In genomic region chr19:17103177-17103576, GRCh38 we compare ENCODE assay signal across 8 cellular contexts. TPM values are rescaled to one million over a fixed set of nuclear protein-coding genes. Genes with fewer than 3 reads are reported as not detected.
DNase-seq lines count a peak whose midpoint lies in the region; ATAC-seq and TF ChIP-seq lines count a peak whose summit lies in the region.

No MANE protein-coding gene starts in this region.

- H3K4me3 Mint-ChIP-seq in type B pancreatic cell = no peak overlapping the region

- peaks cover 5% of the 10 kb centered on the region for H3K4me1 Mint-ChIP-seq in type B pancreatic cell (ENCODE audit: unreplicated experiment)

- H3F3A ChIP-seq in PC-9 (ENCODE audit: insufficient read depth, low read depth) = peaks cover 26% of the 10 kb centered on the region

- H2AFZ ChIP-seq in PC-9 = no peak overlapping the region

- no TSS peak for BruUV-seq in PC-9 (replicated peaks; lab: Mats Ljungman, UMichigan)

- peaks cover 77% of the 10 kb centered on the region for H3K79me2 ChIP-seq in PC-9 (ENCODE audit: low read depth)

- peak in 7 of 9 donors; percentile 25 to 63 (median 39) for TF ChIP-seq CTCF in heart right ventricle (IDR thresholded peaks at IDR 0.05)
- TF ChIP-seq CTCF in PC-9 (conservative IDR thresholded peaks at IDR 0.05) = peak; percentile 77
- TF ChIP-seq CTCF in type B pancreatic cell (conservative IDR thresholded peaks at IDR 0.05) = peak; percentile 67

- no peak for ATAC-seq in heart right ventricle
- no peak for ATAC-seq in left cardiac atrium
- no peak for ATAC-seq in GM21390 (IDR thresholded peaks at IDR 0.05; ENCODE audit: unreplicated experiment)

- DNase-seq in heart right ventricle (no peak), left cardiac atrium (no peak), PC-9 (peak; percentile 11 to 34), foreskin melanocyte (peak; percentile 73), type B pancreatic cell (ENCODE audit: extremely low spot score, unreplicated experiment) (no peak)
- DNase-seq in stimulated activated CD4-positive, alpha-beta T cell treated with anti-CD3 and anti-CD28 coated beads, Interleukin-12 subunit alpha, Interleukin-12 subunit beta, amount 100 ng/mL, for 4 hours = no peak
- DNase-seq in stimulated activated CD4-positive, alpha-beta T cell treated with anti-CD3 and anti-CD28 coated beads, Interleukin-1b, Interleukin-23, amount 100 ng/mL, for 48 hours = no peak

- POLR2A ChIA-PET in PC-9 (lab: Charles Lee; ENCODE audit: unreplicated experiment) = no interaction called here

- WGBS in heart right ventricle, 2 donors = 66 to 84% methylated on average over 3 of the region's 3 CpGs

- H3K27ac Mint-ChIP-seq in type B pancreatic cell = no peak overlapping the region

- H3K36me3 Mint-ChIP-seq in type B pancreatic cell = peaks cover 23% of the 10 kb centered on the region

- peaks cover 0 to 58% (median 17%) of the 10 kb centered on the region in 9 donors for H3K36me3 ChIP-seq in heart right ventricle
- peaks cover 20% of the 10 kb centered on the region for H3K36me3 ChIP-seq in PC-9 (ENCODE audit: low read depth)

- intact Hi-C loops in heart right ventricle (cut with DNase I) (no loop called here), left cardiac atrium (cut with DNase I) (no loop called here), PC-9 (cut with micrococcal nuclease; ENCODE audit: unreplicated experiment) (no loop called here)

- H3K27me3 Mint-ChIP-seq in type B pancreatic cell = no peaks in the 10 kb centered on the region

- CTCF ChIA-PET in PC-9 (lab: Charles Lee) = interaction anchor here (0.7 kb wide), 1 partner anchor 51 kb away, joined by 6 read pairs; no protein-coding TSS in a partner anchor

- no peak overlapping the region for H3K27ac ChIP-seq in heart right ventricle
- H3K27ac ChIP-seq in PC-9 = no peak overlapping the region; the same call in 1 of the 2 replicates

- no peak overlapping the region for H3K4me2 ChIP-seq in PC-9

- no peaks in the 10 kb centered on the region for H3K27me3 ChIP-seq in heart right ventricle
- H3K27me3 ChIP-seq in PC-9 (ENCODE audit: insufficient read depth, low read depth) = no peaks in the 10 kb centered on the region

- H3K4me1 ChIP-seq in heart right ventricle (peaks cover 5 to 35% (median 12%) of the 10 kb centered on the region in 9 donors), PC-9 (replicated peaks; ENCODE audit: insufficient read depth) (peaks cover 15% of the 10 kb centered on the region)

- peaks cover 0 to 5% (median 0%) of the 10 kb centered on the region in 11 donors for H3K9me3 ChIP-seq in heart right ventricle
- H3K9me3 ChIP-seq in PC-9 (ENCODE audit: insufficient read depth, low read depth) = peaks cover 9% of the 10 kb centered on the region; the same call in 1 of the 2 replicates

- no peak overlapping the region for H3K4me3 ChIP-seq in heart right ventricle
- H3K4me3 ChIP-seq in PC-9 = no peak overlapping the region

- H3K9me2 ChIP-seq in PC-9 (ENCODE audit: insufficient read depth) = no peaks in the 10 kb centered on the region

- no peaks in the 10 kb centered on the region for H3K9me3 Mint-ChIP-seq in type B pancreatic cell

- H4K20me1 ChIP-seq in PC-9 (ENCODE audit: insufficient read depth) = no peaks in the 10 kb centered on the region

RNA-seq across cellular contexts. Expression of gene MYO9B, which starts 27.6 kb away (rescaled TPM):
- 10 to 100 TPM; 19.9 to 55.0 (median 27.5) TPM for total RNA-seq in heart right ventricle
- polyA plus RNA-seq in heart right ventricle = 10 to 100 TPM; 27.9 to 55.2 TPM
- 10 to 100 TPM; 32.5 to 44.6 TPM for total RNA-seq in left cardiac atrium
- total RNA-seq in PC-9 (2021) = 81.2 and 103 TPM in 2 replicates
- total RNA-seq in type B pancreatic cell (ENCODE audit: low replicate concordance) = 71.7 and 83.8 TPM in 2 replicates

RNA-seq across cellular contexts. Expression of gene HAUS8, which starts 27.9 kb away (rescaled TPM):
- total RNA-seq in heart right ventricle (1 to 10 TPM; 2.0 to 9.1 (median 4.7) TPM), left cardiac atrium (1 to 10 TPM; 3.9 to 5.0 TPM), PC-9 (2021) (26.5 and 30.8 TPM in 2 replicates), type B pancreatic cell (ENCODE audit: low replicate concordance) (10.7 and 18.8 TPM in 2 replicates)
- 10 to 100 TPM in 1 of 2 donors, 1 to 10 TPM in 1; 4.4 to 10.2 TPM for polyA plus RNA-seq in heart right ventricle

Comparison
In these comparisons a context has a peak if more than half of its experiments do, and no peak if none do; other contexts are left out.
1. DNase-seq: peak in PC-9 (2 of 2) and foreskin melanocyte (single experiment); none in heart right ventricle (0 of 2), left cardiac atrium (single experiment), type B pancreatic cell (single experiment), stimulated activated CD4-positive, alpha-beta T cell treated with anti-CD3 and anti-CD28 coated beads, Interleukin-12 subunit alpha, Interleukin-12 subunit beta, amount 100 ng/mL, for 4 hours (single experiment) and stimulated activated CD4-positive, alpha-beta T cell treated with anti-CD3 and anti-CD28 coated beads, Interleukin-1b, Interleukin-23, amount 100 ng/mL, for 48 hours (single experiment).
2. Peak in every context shown above with its lines, with median percentiles within 50 percentile points of each other: CTCF ChIP-seq.